In genomic region chr21:36396314-36396713, GRCh38 we compare ENCODE assay signal across 22 cellular contexts.
"Had no signal": no experiment of that assay in that cellular context is flagged by ENCODE, and none has a peak within 500 bp of the region (broad histone marks: within the 10 kb centered on the region; RNA-seq: fewer than 3 reads in every experiment).

No MANE protein-coding gene starts in this region.

- H3K9me3 Mint-ChIP-seq: activated CD4-positive, alpha-beta memory T cell treated with anti-CD3 and anti-CD28 coated beads, Interleukin-2, amount 10 ng/mL, durations not matched to agents 7 days and 5 days; activated T-helper 17 cell treated with anti-CD3 and anti-CD28 coated beads, Interleukin-2, amount 50 U/mL, for 72 hours had no signal

- H3K27ac ChIP-seq: breast epithelium, VCaP had no signal

- H3K27ac Mint-ChIP-seq: activated CD4-positive, alpha-beta memory T cell treated with anti-CD3 and anti-CD28 coated beads, Interleukin-2, amount 10 ng/mL, durations not matched to agents 7 days and 5 days; activated CD4-positive, alpha-beta T cell treated with anti-CD3 and anti-CD28 coated beads for 36 hours; activated naive CD4-positive, alpha-beta T cell treated with anti-CD3 and anti-CD28 coated beads for 36 hours; activated naive CD8-positive, alpha-beta T cell; activated T-helper 17 cell treated with anti-CD3 and anti-CD28 coated beads, Interleukin-2, amount 50 U/mL, for 72 hours had no signal

- H3K4me3 Mint-ChIP-seq: activated CD4-positive, alpha-beta memory T cell treated with anti-CD3 and anti-CD28 coated beads, Interleukin-2, amount 10 ng/mL, durations not matched to agents 7 days and 5 days; activated CD4-positive, alpha-beta T cell treated with anti-CD3 and anti-CD28 coated beads for 36 hours; activated naive CD4-positive, alpha-beta T cell treated with anti-CD3 and anti-CD28 coated beads for 36 hours; activated naive CD8-positive, alpha-beta T cell; activated T-helper 17 cell treated with anti-CD3 and anti-CD28 coated beads, Interleukin-2, amount 50 U/mL, for 72 hours had no signal

- H3K4me1 ChIP-seq: breast epithelium had no signal

- H3K4me1 Mint-ChIP-seq: activated CD4-positive, alpha-beta memory T cell treated with anti-CD3 and anti-CD28 coated beads, Interleukin-2, amount 10 ng/mL, durations not matched to agents 7 days and 5 days; activated CD4-positive, alpha-beta T cell treated with anti-CD3 and anti-CD28 coated beads for 36 hours; activated T-helper 17 cell treated with anti-CD3 and anti-CD28 coated beads, Interleukin-2, amount 50 U/mL, for 72 hours had no signal

- H3K27me3 ChIP-seq: breast epithelium had no signal

- H3K27me3 Mint-ChIP-seq: activated CD4-positive, alpha-beta memory T cell treated with anti-CD3 and anti-CD28 coated beads, Interleukin-2, amount 10 ng/mL, durations not matched to agents 7 days and 5 days; activated CD4-positive, alpha-beta T cell treated with anti-CD3 and anti-CD28 coated beads for 36 hours; activated naive CD8-positive, alpha-beta T cell; activated T-helper 17 cell treated with anti-CD3 and anti-CD28 coated beads, Interleukin-2, amount 50 U/mL, for 72 hours had no signal

- H3K36me3 ChIP-seq: breast epithelium had no signal

- H3K4me3 ChIP-seq: breast epithelium had no signal

- DNase-seq: activated CD4-positive, alpha-beta memory T cell treated with anti-CD3 and anti-CD28 coated beads, Interleukin-2, amount 10 ng/mL, durations not matched to agents 7 days and 5 days; activated CD4-positive, alpha-beta T cell treated with anti-CD3 and anti-CD28 coated beads for 36 hours; activated CD4-positive, alpha-beta T cell treated with anti-CD3 and anti-CD28 coated beads, Interleukin-2, amount 50 U/mL, for 1 hour; activated gamma-delta T cell; activated naive CD4-positive, alpha-beta T cell treated with anti-CD3 and anti-CD28 coated beads for 36 hours; activated T-cell treated with anti-CD3 and anti-CD28 coated beads for 4 hours; activated T-cell treated with anti-CD3 and anti-CD28 coated beads, Interleukin-2, amount 50 U/mL, for 48 hours; aorta; caudate nucleus; KG1; NCI-H1048; NCI-H146; NCI-H187 treated with DMSO at 0.1 percent for 48 hours; NCI-H2081 treated with DMSO at 0.1 percent for 48 hours; NCI-H446; NCI-H524; PC-3; SHP77 treated with DMSO at 0.1 percent for 48 hours had no signal

- ATAC-seq: activated CD4-positive, alpha-beta T cell treated with anti-CD3 and anti-CD28 coated beads for 36 hours; activated T-helper 17 cell treated with anti-CD3 and anti-CD28 coated beads, Interleukin-2, amount 50 U/mL, for 72 hours; PC-3 had no signal
